ENCODE assay signal across 19 cellular contexts in the genomic region with DNA sequence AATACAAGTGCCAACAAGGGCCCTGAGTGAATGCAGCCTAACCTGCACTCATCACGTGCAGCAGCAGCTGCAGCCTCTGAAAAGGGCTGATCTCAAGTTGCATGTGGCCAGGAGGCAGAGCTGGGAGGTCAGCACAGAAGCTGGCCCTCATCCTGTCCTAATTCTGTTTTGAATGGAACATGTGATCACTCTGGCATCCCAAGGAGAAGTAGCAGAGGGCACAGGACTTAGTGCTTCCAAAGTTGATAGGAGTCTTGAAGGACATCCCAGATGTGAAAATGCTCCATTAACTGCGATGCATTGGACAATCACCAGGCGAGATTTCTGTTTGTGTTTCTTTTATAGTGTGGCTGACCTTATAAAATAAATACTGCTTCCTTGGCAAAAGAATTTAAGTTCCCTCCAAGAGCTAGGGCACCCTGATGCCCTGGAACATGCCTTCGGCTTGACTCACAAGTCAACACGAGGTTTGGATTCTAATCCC. TPM values are rescaled to one million over a fixed set of nuclear protein-coding genes. Genes with fewer than 3 reads are reported as not detected.
DNase-seq lines count a peak whose midpoint lies in the region; TF ChIP-seq lines count a peak whose summit lies in the region.
"Had no signal": no experiment of that assay in that cellular context is flagged by ENCODE, and none has a peak within 500 bp of the region (broad histone marks: within the 10 kb centered on the region; RNA-seq: fewer than 3 reads in every experiment).

No MANE protein-coding gene starts in this region.

- peaks cover 28% of the 10 kb centered on the region for H3K4me1 Mint-ChIP-seq in osteocyte (ENCODE audit: unreplicated experiment)

- H3K27me3 Mint-ChIP-seq in osteocyte (ENCODE audit: unreplicated experiment), result no peaks in the 10 kb centered on the region
- H3K27me3 Mint-ChIP-seq: naive thymus-derived CD4-positive, alpha-beta T cell had no signal

- peak overlapping the region; percentile 11 for H3K4me3 Mint-ChIP-seq in osteocyte (ENCODE audit: unreplicated experiment)
- H3K4me3 Mint-ChIP-seq: activated naive CD4-positive, alpha-beta T cell treated with anti-CD3 and anti-CD28 coated beads for 36 hours; CD14-positive monocyte; naive thymus-derived CD4-positive, alpha-beta T cell had no signal

- H3K9me3 Mint-ChIP-seq in osteocyte (ENCODE audit: unreplicated experiment), result no peaks in the 10 kb centered on the region
- H3K9me3 Mint-ChIP-seq: activated naive CD4-positive, alpha-beta T cell treated with anti-CD3 and anti-CD28 coated beads for 36 hours; CD14-positive monocyte; naive thymus-derived CD4-positive, alpha-beta T cell had no signal

- DNase-seq in ELR (ENCODE audit: low read depth) (peak; percentile 22), M059J (ENCODE audit: low read depth) (peak; percentile 85), choroid plexus epithelial cell (ENCODE audit: low read depth) (peak; percentile 53), osteocyte (ENCODE audit: extremely low spot score, unreplicated experiment) (no peak), NCI-H345 (lab: John Stamatoyannopoulos, UW) (no peak), GM13977 (ENCODE audit: low spot score) (no peak)
- DNase-seq in activated CD4-positive, alpha-beta T cell treated with anti-CD3 and anti-CD28 coated beads, Interleukin-2, amount 50 U/mL, for 1 hour, result no peak
- DNase-seq in stimulated activated CD4-positive, alpha-beta T cell treated with anti-CD3 and anti-CD28 coated beads, Interleukin-15, amount 100 ng/mL, for 24 hours, result no peak
- DNase-seq: activated CD4-positive, alpha-beta T cell treated with anti-CD3 and anti-CD28 coated beads, Interleukin-2, amount 50 U/mL, for 48 hours; activated naive CD4-positive, alpha-beta T cell treated with anti-CD3 and anti-CD28 coated beads for 36 hours; activated T-cell treated with anti-CD3 and anti-CD28 coated beads, Interleukin-2, amount 50 U/mL, for 1 hour; colonic mucosa; naive thymus-derived CD4-positive, alpha-beta T cell; NCI-H187 treated with DMSO at 0.1 percent for 48 hours; NCI-H526 treated with DMSO at 0.1 percent for 48 hours; posterior cingulate gyrus; stimulated activated naive CD4-positive, alpha-beta T cell treated with Interleukin-2 at 50 U/mL for 16 hours had no signal

- H3K27ac Mint-ChIP-seq in osteocyte (ENCODE audit: unreplicated experiment), result peak overlapping the region; percentile 76
- H3K27ac Mint-ChIP-seq: activated naive CD4-positive, alpha-beta T cell treated with anti-CD3 and anti-CD28 coated beads for 36 hours; naive thymus-derived CD4-positive, alpha-beta T cell had no signal

- in situ Hi-C loops in GM13977 (cut with MboI; ENCODE audit: low pct_unique_long_range_greater_than_20kb, low sequenced_read_pairs, unreplicated experiment), result no loop called here

- no peak overlapping the region for H3K4me3 ChIP-seq in choroid plexus epithelial cell (ENCODE audit: low read depth, low read length)
- H3K4me3 ChIP-seq: colonic mucosa, tibial nerve had no signal

- H3K36me3 Mint-ChIP-seq in osteocyte (ENCODE audit: unreplicated experiment), result no peaks in the 10 kb centered on the region
- H3K36me3 Mint-ChIP-seq: CD14-positive monocyte; naive thymus-derived CD4-positive, alpha-beta T cell had no signal

- TF ChIP-seq CTCF in choroid plexus epithelial cell (conservative IDR thresholded peaks at IDR 0.05; ENCODE audit: low read depth, low read length), result no peak
- TF ChIP-seq CTCF in osteocyte (IDR thresholded peaks at IDR 0.05), result no peak
- no peak for TF ChIP-seq CTCF in GM13977 (IDR thresholded peaks at IDR 0.05; ENCODE audit: extremely low read depth, insufficient read depth, missing control alignments)

RNA-seq across cellular contexts. Expression of a gene that starts 31.6 kb away (rescaled TPM):
- 24.9 and 31.6 TPM in 2 replicates for total RNA-seq in M059J (2014; rRNA removed; shearing (Covaris generic))
- 50.2 and 53.9 TPM in 2 replicates for total RNA-seq in osteocyte

RNA-seq across cellular contexts. Expression of a gene that starts 35.2 kb away (rescaled TPM):
- 54.6 and 62.8 TPM in 2 replicates for total RNA-seq in M059J (2014; rRNA removed; shearing (Covaris generic))
- total RNA-seq in osteocyte, result 7.1 and 7.3 TPM in 2 replicates

Comparison
In these comparisons a context has a peak if more than half of its experiments do, and no peak if none do; other contexts are left out.
1. DNase-seq: peak in ELR (single experiment), M059J (single experiment) and choroid plexus epithelial cell (single experiment); none in osteocyte (single experiment), activated CD4-positive, alpha-beta T cell treated with anti-CD3 and anti-CD28 coated beads, Interleukin-2, amount 50 U/mL, for 1 hour (single experiment), NCI-H345 (single experiment), stimulated activated CD4-positive, alpha-beta T cell treated with anti-CD3 and anti-CD28 coated beads, Interleukin-15, amount 100 ng/mL, for 24 hours (single experiment) and GM13977 (single experiment).